ENCODE assay signal across 16 cellular contexts in genomic region chr2:53058526-53058925, GRCh38.
DNase-seq lines count a peak whose midpoint lies in the region; ATAC-seq, FAIRE-seq and TF ChIP-seq lines count a peak whose summit lies in the region.
"Had no signal": no experiment of that assay in that cellular context is flagged by ENCODE, and none has a peak within 500 bp of the region (broad histone marks: within the 10 kb centered on the region; RNA-seq: fewer than 3 reads in every experiment).

No MANE protein-coding gene starts in this region.

- no peak for TF ChIP-seq CTCF in astrocyte (IDR thresholded peaks at IDR 0.05; ENCODE audit: insufficient read depth, low read depth, low read length)

- peak; percentile 5 for FAIRE-seq in astrocyte (lab: Jason Lieb, UNC)
- FAIRE-seq: K562 had no signal

- peak; percentile 17 for DNase-seq in HK-2 (ENCODE audit: unreplicated experiment)
- peak; percentile 38 for DNase-seq in astrocyte (ENCODE audit: low read depth)
- DNase-seq in iPS DF 6.9 (ENCODE audit: low read depth, low spot score): peak; percentile 13
- peak; percentile 14 for DNase-seq in skeletal muscle cell (ENCODE audit: low read depth)
- DNase-seq in activated naive CD8-positive, alpha-beta T cell treated with anti-CD3 and anti-CD28 coated beads for 36 hours: no peak
- DNase-seq in stimulated activated naive CD4-positive, alpha-beta T cell (lab: John Stamatoyannopoulos, UW): no peak
- DNase-seq: activated CD4-positive, alpha-beta T cell treated with anti-CD3 and anti-CD28 coated beads, Interleukin-2, amount 50 U/mL, for 4 hours; activated naive CD8-positive, alpha-beta T cell treated with anti-CD3 and anti-CD28 coated beads, Interleukin-2, amount 50 U/mL, for 24 hours; activated T-cell treated with anti-CD3 and anti-CD28 coated beads, Interleukin-2, amount 50 U/mL, for 72 hours; colonic mucosa; NCI-H1417; occipital lobe had no signal

- H3K4me1 ChIP-seq in astrocyte (ENCODE audit: insufficient read depth, low read length): no peaks in the 10 kb centered on the region
- H3K4me1 ChIP-seq in iPS DF 6.9 (ENCODE audit: control insufficient read depth, insufficient read depth, low read length): no peaks in the 10 kb centered on the region
- H3K4me1 ChIP-seq: BLaER1, colonic mucosa had no signal

- H3K27ac ChIP-seq in astrocyte (ENCODE audit: low read depth, low read length) (no peak overlapping the region), iPS DF 6.9 (ENCODE audit: low read length) (no peak overlapping the region)
- H3K27ac ChIP-seq: BLaER1, colonic mucosa had no signal

- no peak overlapping the region for H3K9ac ChIP-seq in astrocyte (ENCODE audit: low read length)
- H3K9ac ChIP-seq: BLaER1 had no signal

- ATAC-seq in GM19395 (IDR thresholded peaks at IDR 0.05; ENCODE audit: unreplicated experiment): no peak
- ATAC-seq: activated naive CD8-positive, alpha-beta T cell treated with anti-CD3 and anti-CD28 coated beads, Interleukin-2, amount 50 U/mL, for 24 hours; activated T-cell treated with anti-CD3 and anti-CD28 coated beads, Interleukin-2, amount 50 U/mL, for 72 hours; K562; stimulated activated effector memory CD8-positive, alpha-beta T cell treated with anti-CD3 and anti-CD28 coated beads, Interleukin-12 subunit alpha, Interleukin-12 subunit beta, amount 100 ng/mL, for 72 hours had no signal

- no CpG with 5 or more reads among the region's 3 CpGs for WGBS in iPS DF 6.9 (ENCODE audit: insufficient coverage, insufficient read length)

- H3K36me3 Mint-ChIP-seq in astrocyte (ENCODE audit: low read depth, unreplicated experiment): no peaks in the 10 kb centered on the region
- no peaks in the 10 kb centered on the region for H3K36me3 Mint-ChIP-seq in activated naive CD8-positive, alpha-beta T cell treated with anti-CD3 and anti-CD28 coated beads for 36 hours
- H3K36me3 Mint-ChIP-seq: stimulated activated effector memory CD8-positive, alpha-beta T cell treated with anti-CD3 and anti-CD28 coated beads, Interleukin-12 subunit alpha, Interleukin-12 subunit beta, amount 100 ng/mL, for 72 hours had no signal

- no peak overlapping the region for H3K4me3 Mint-ChIP-seq in astrocyte (ENCODE audit: unreplicated experiment)
- no peak overlapping the region for H3K4me3 Mint-ChIP-seq in activated naive CD8-positive, alpha-beta T cell treated with anti-CD3 and anti-CD28 coated beads for 36 hours
- H3K4me3 Mint-ChIP-seq: activated naive CD8-positive, alpha-beta T cell treated with anti-CD3 and anti-CD28 coated beads, Interleukin-2, amount 50 U/mL, for 24 hours; activated T-cell treated with anti-CD3 and anti-CD28 coated beads, Interleukin-2, amount 50 U/mL, for 72 hours; stimulated activated effector memory CD8-positive, alpha-beta T cell treated with anti-CD3 and anti-CD28 coated beads, Interleukin-12 subunit alpha, Interleukin-12 subunit beta, amount 100 ng/mL, for 72 hours had no signal

- H3K27ac Mint-ChIP-seq in astrocyte (ENCODE audit: unreplicated experiment): peak overlapping the region; percentile 98
- H3K27ac Mint-ChIP-seq in activated naive CD8-positive, alpha-beta T cell treated with anti-CD3 and anti-CD28 coated beads for 36 hours: no peak overlapping the region
- H3K27ac Mint-ChIP-seq: activated naive CD8-positive, alpha-beta T cell treated with anti-CD3 and anti-CD28 coated beads, Interleukin-2, amount 50 U/mL, for 24 hours; activated T-cell treated with anti-CD3 and anti-CD28 coated beads, Interleukin-2, amount 50 U/mL, for 72 hours; stimulated activated effector memory CD8-positive, alpha-beta T cell treated with anti-CD3 and anti-CD28 coated beads, Interleukin-12 subunit alpha, Interleukin-12 subunit beta, amount 100 ng/mL, for 72 hours had no signal

- H3K9me3 Mint-ChIP-seq in astrocyte (ENCODE audit: unreplicated experiment): no peaks in the 10 kb centered on the region
- H3K9me3 Mint-ChIP-seq in activated naive CD8-positive, alpha-beta T cell treated with anti-CD3 and anti-CD28 coated beads for 36 hours: no peaks in the 10 kb centered on the region

- no peaks in the 10 kb centered on the region for H4K20me1 ChIP-seq in astrocyte (ENCODE audit: insufficient read depth, low read length)
- H4K20me1 ChIP-seq: BLaER1 had no signal

- H3K9me3 ChIP-seq in astrocyte (ENCODE audit: insufficient read depth, low read depth, low read length) (no peaks in the 10 kb centered on the region), iPS DF 6.9 (ENCODE audit: control insufficient read depth, insufficient read depth, low read length) (no peaks in the 10 kb centered on the region)
- H3K9me3 ChIP-seq: BLaER1, colonic mucosa had no signal

- H3K4me1 Mint-ChIP-seq in astrocyte (ENCODE audit: low read depth, unreplicated experiment): peaks cover 6% of the 10 kb centered on the region
- no peaks in the 10 kb centered on the region for H3K4me1 Mint-ChIP-seq in activated naive CD8-positive, alpha-beta T cell treated with anti-CD3 and anti-CD28 coated beads for 36 hours
- H3K4me1 Mint-ChIP-seq: activated naive CD8-positive, alpha-beta T cell treated with anti-CD3 and anti-CD28 coated beads, Interleukin-2, amount 50 U/mL, for 24 hours; stimulated activated effector memory CD8-positive, alpha-beta T cell treated with anti-CD3 and anti-CD28 coated beads, Interleukin-12 subunit alpha, Interleukin-12 subunit beta, amount 100 ng/mL, for 72 hours had no signal

- H3K79me2 ChIP-seq in astrocyte (ENCODE audit: insufficient read depth, low read length): no peaks in the 10 kb centered on the region

- no peak overlapping the region for H3K4me3 ChIP-seq in astrocyte (ENCODE audit: insufficient read depth, low read depth, low read length)
- H3K4me3 ChIP-seq in iPS DF 6.9 (ENCODE audit: low read length): no peak overlapping the region
- no peak overlapping the region for H3K4me3 ChIP-seq in skeletal muscle cell (ENCODE audit: low read depth, low read length)
- H3K4me3 ChIP-seq: BLaER1, colonic mucosa, K562 had no signal

- peak overlapping the region; percentile 3 for H2AFZ ChIP-seq in astrocyte (ENCODE audit: low read depth, low read length)

- H3K27me3 Mint-ChIP-seq in astrocyte (ENCODE audit: low read depth, unreplicated experiment): no peaks in the 10 kb centered on the region
- H3K27me3 Mint-ChIP-seq in activated naive CD8-positive, alpha-beta T cell treated with anti-CD3 and anti-CD28 coated beads for 36 hours: no peaks in the 10 kb centered on the region
- H3K27me3 Mint-ChIP-seq: activated naive CD8-positive, alpha-beta T cell treated with anti-CD3 and anti-CD28 coated beads, Interleukin-2, amount 50 U/mL, for 24 hours had no signal

- H3K36me3 ChIP-seq in astrocyte (ENCODE audit: insufficient read depth, low read length) (no peaks in the 10 kb centered on the region), iPS DF 6.9 (ENCODE audit: control insufficient read depth, insufficient read depth, low read length) (no peaks in the 10 kb centered on the region)
- H3K36me3 ChIP-seq: BLaER1, colonic mucosa had no signal

- no peak overlapping the region for H3K4me2 ChIP-seq in astrocyte (ENCODE audit: low read length)
- H3K4me2 ChIP-seq: BLaER1 had no signal

- H3K27me3 ChIP-seq in astrocyte (ENCODE audit: insufficient read depth, low read length) (no peaks in the 10 kb centered on the region), iPS DF 6.9 (ENCODE audit: control insufficient read depth, insufficient read depth, low read length) (no peaks in the 10 kb centered on the region)
- H3K27me3 ChIP-seq: BLaER1, colonic mucosa had no signal

Comparison
In these comparisons a context has a peak if more than half of its experiments do, and no peak if none do; other contexts are left out.
1. DNase-seq: peak in HK-2 (single experiment), astrocyte (single experiment), iPS DF 6.9 (single experiment) and skeletal muscle cell (single experiment); none in activated naive CD8-positive, alpha-beta T cell treated with anti-CD3 and anti-CD28 coated beads for 36 hours (single experiment) and stimulated activated naive CD4-positive, alpha-beta T cell (0 of 6).